Comparison of ENCODE assay signal across 7 cellular contexts in genomic region chr11:34149786-34150185, GRCh38. TPM values are rescaled to one million over a fixed set of nuclear protein-coding genes. Genes with fewer than 3 reads are reported as not detected.
DNase-seq lines count a peak whose midpoint lies in the region; ATAC-seq and TF ChIP-seq lines count a peak whose summit lies in the region.

No MANE protein-coding gene starts in this region.

- H3K9me2 ChIP-seq in OCI-LY7 (ENCODE audit: insufficient read depth, low read length): no peaks in the 10 kb centered on the region

- CTCF ChIA-PET in OCI-LY7 (lab: Charles Lee; ENCODE audit: unreplicated experiment): no interaction called here

- no peaks in the 10 kb centered on the region for H3K9me3 ChIP-seq in OCI-LY7 (ENCODE audit: low read length)
- H3K9me3 ChIP-seq in prostate gland: no peaks in the 10 kb centered on the region

- H3K79me2 ChIP-seq in OCI-LY7 (ENCODE audit: insufficient read depth, low read depth, low read length): no peaks in the 10 kb centered on the region

- no peak overlapping the region for H3K4me2 ChIP-seq in OCI-LY7 (ENCODE audit: low read length)

- BruUV-seq in OCI-LY7 (replicated peaks; lab: Mats Ljungman, UMichigan): no TSS peak

- intact Hi-C loops in OCI-LY7 (cut with micrococcal nuclease; ENCODE audit: unreplicated experiment): loop anchor here (5.0 kb wide), 2 partner anchors 97 to 152 kb away; partner anchors contain the start of gene CAPRIN1
- intact Hi-C loops in prostate gland (cut with DNase I): no loop called here
- intact Hi-C loops in dorsolateral prefrontal cortex (cut with DNase I): loop anchor here in 1 of 2 donors (10.0 kb wide), 1 partner anchor 285 kb away; no protein-coding TSS in a partner anchor

- peaks cover 51% of the 10 kb centered on the region for H3K4me1 ChIP-seq in OCI-LY7 (ENCODE audit: insufficient read depth, low read length, poor library complexity, severe bottlenecking)
- H3K4me1 ChIP-seq in prostate gland (replicated peaks): peaks cover 12% of the 10 kb centered on the region

- peaks cover 90% of the 10 kb centered on the region for H3K36me3 ChIP-seq in OCI-LY7 (ENCODE audit: insufficient read depth, low read length)
- H3K36me3 ChIP-seq in prostate gland: peaks cover 5 to 11% of the 10 kb centered on the region in 2 donors

- peak; percentile 23 for TF ChIP-seq CTCF in GM12864 (IDR thresholded peaks at IDR 0.05; ENCODE audit: low read depth, low read length, missing control alignments)
- TF ChIP-seq CTCF in OCI-LY7 (conservative IDR thresholded peaks at IDR 0.05; ENCODE audit: low read length): peak; percentile 52
- TF ChIP-seq CTCF in prostate gland (IDR thresholded peaks at IDR 0.05): peak in 3 of 4 experiments; percentile 35 to 44 (median 36)
- peak in 21 of 56 donors; percentile 10 to 41 (median 21) for TF ChIP-seq CTCF in dorsolateral prefrontal cortex (IDR thresholded peaks at IDR 0.05 in 54 of 56, conservative IDR thresholded peaks at IDR 0.05 in 2 of 56; ENCODE audit: low read depth in 1 of 56, partially characterized antibody in 56 of 56)

- no peak overlapping the region for H2AFZ ChIP-seq in OCI-LY7 (ENCODE audit: low read length)

- H4K20me1 ChIP-seq in OCI-LY7 (ENCODE audit: insufficient read depth, low read length): no peaks in the 10 kb centered on the region

- WGBS in prostate gland: 77% methylated on average over 13 of the region's 13 CpGs

- no peak for TF ChIP-seq POLR2A in prostate gland (IDR thresholded peaks at IDR 0.05)

- POLR2A ChIA-PET in OCI-LY7 (lab: Charles Lee): no interaction called here

- ATAC-seq in GM21367 (IDR thresholded peaks at IDR 0.05; ENCODE audit: unreplicated experiment): no peak
- ATAC-seq in GM21529 (IDR thresholded peaks at IDR 0.05; ENCODE audit: unreplicated experiment): no peak

- DNase-seq in GM12864 (ENCODE audit: low read depth) (no peak), OCI-LY7 (ENCODE audit: low spot score) (no peak), fibroblast of peridontal ligament (ENCODE audit: extremely low read depth) (peak; percentile 17), prostate gland (ENCODE audit: low spot score) (no peak), dorsolateral prefrontal cortex (no peak)

- H3K27ac ChIP-seq in OCI-LY7 (ENCODE audit: low read depth, low read length, poor library complexity, severe bottlenecking): no peak overlapping the region
- H3K27ac ChIP-seq in prostate gland: no peak overlapping the region
- H3K27ac ChIP-seq in dorsolateral prefrontal cortex: no peak overlapping the region

- no peak overlapping the region for H3K4me3 ChIP-seq in GM12864 (ENCODE audit: low read depth, low read length)
- H3K4me3 ChIP-seq in OCI-LY7 (ENCODE audit: low read depth, low read length, poor library complexity, severe bottlenecking): no peak overlapping the region
- no peak overlapping the region for H3K4me3 ChIP-seq in prostate gland
- no peak overlapping the region for H3K4me3 ChIP-seq in dorsolateral prefrontal cortex

- H3K27me3 ChIP-seq in prostate gland (replicated peaks; ENCODE audit: insufficient read depth) (no peaks in the 10 kb centered on the region), dorsolateral prefrontal cortex (no peaks in the 10 kb centered on the region)

RNA-seq across cellular contexts. Expression of gene NAT10, which starts 44.4 kb away (rescaled TPM):
- total RNA-seq in OCI-LY7 (2014; rRNA removed; shearing (Covaris generic)): 62.5 and 64.9 TPM in 2 replicates
- total RNA-seq in OCI-LY7 (2022) (94.2 and 120 TPM in 2 replicates), prostate gland (10 to 100 TPM; 21.9 to 34.7 TPM), dorsolateral prefrontal cortex (10 to 100 TPM; 41.9 to 72.5 (median 56.0) TPM)
